12 cellular contexts compared by ENCODE assay signal in genomic region chr19:53269861-53270260, GRCh38. TPM values are rescaled to one million over a fixed set of nuclear protein-coding genes. Genes with fewer than 3 reads are reported as not detected.
DNase-seq lines count a peak whose midpoint lies in the region; TF ChIP-seq lines count a peak whose summit lies in the region.
"Not testable (repeated sequence)": the region's sequence is repeated elsewhere in the genome, so short reads cannot be mapped to it uniquely, and the experiment has no call there.
"Had no signal": no experiment of that assay in that cellular context is flagged by ENCODE, and none has a peak within 500 bp of the region (broad histone marks: within the 10 kb centered on the region; RNA-seq: fewer than 3 reads in every experiment).

No MANE protein-coding gene starts in this region.

- not testable (repeated sequence) for H3K4me3 Mint-ChIP-seq in osteocyte (ENCODE audit: unreplicated experiment)

- not testable (repeated sequence) for H3K36me3 Mint-ChIP-seq in osteocyte (ENCODE audit: unreplicated experiment)

- TF ChIP-seq CTCF in osteocyte (IDR thresholded peaks at IDR 0.05), result not testable (repeated sequence)

- H3K9me3 Mint-ChIP-seq in osteocyte (ENCODE audit: unreplicated experiment), result peaks cover 44% of the 10 kb centered on the region

- peak; percentile 76 for DNase-seq in osteocyte (ENCODE audit: extremely low spot score, unreplicated experiment)

- H3K4me1 Mint-ChIP-seq in osteocyte (ENCODE audit: unreplicated experiment), result not testable (repeated sequence)

- H3K27ac Mint-ChIP-seq in osteocyte (ENCODE audit: unreplicated experiment), result not testable (repeated sequence)

- H3K27me3 Mint-ChIP-seq in osteocyte (ENCODE audit: unreplicated experiment), result not testable (repeated sequence)

RNA-seq across cellular contexts. Expression of gene VN1R4, which starts 2.3 kb away (rescaled TPM):
- not detected in 2 replicates for total RNA-seq in osteocyte
- total RNA-seq: A172; A673; B cell; Caco-2; Calu3; CD4-positive, alpha-beta memory T cell; CD4-positive, alpha-beta T cell; CD4-positive, CD25-positive, alpha-beta regulatory T cell; CD8-positive, alpha-beta memory T cell; CD8-positive, alpha-beta T cell; Daoy had no signal

RNA-seq across cellular contexts. Expression of gene VN1R2, which starts 11.8 kb away (rescaled TPM):
- not detected in 2 replicates for total RNA-seq in osteocyte
- total RNA-seq: A172; A673; B cell; Caco-2; Calu3; CD4-positive, alpha-beta memory T cell; CD4-positive, alpha-beta T cell; CD4-positive, CD25-positive, alpha-beta regulatory T cell; CD8-positive, alpha-beta memory T cell; CD8-positive, alpha-beta T cell; Daoy had no signal

RNA-seq across cellular contexts. Expression of gene ZNF677, which starts 15.2 kb away (rescaled TPM):
- 24.8 and 28.4 TPM in 2 replicates for total RNA-seq in osteocyte
- total RNA-seq: Caco-2, Calu3 had no signal
